In the genomic region with DNA sequence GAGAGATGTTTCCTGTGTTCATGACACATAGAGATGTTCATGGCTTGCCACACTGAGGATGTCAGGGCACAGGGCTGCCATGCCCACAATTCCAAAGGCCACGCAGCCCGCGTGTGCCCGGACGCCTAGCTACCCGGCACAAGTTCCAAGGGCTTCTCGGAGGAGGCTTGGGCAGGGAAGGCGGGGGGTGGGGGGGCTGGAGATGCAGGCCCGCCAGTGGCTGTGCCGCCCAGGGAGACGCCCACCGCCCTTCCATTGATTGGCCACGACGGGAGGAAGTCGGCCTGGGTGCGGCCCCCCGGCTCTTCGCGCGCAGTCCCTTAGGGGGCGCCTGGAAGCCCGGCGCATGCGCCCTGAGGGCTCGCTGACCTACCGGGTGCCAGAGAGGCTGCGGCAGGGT, we compare ENCODE assay signal across 21 cellular contexts. TPM values are rescaled to one million over a fixed set of nuclear protein-coding genes. Genes with fewer than 3 reads are reported as not detected.
"Had no signal": no experiment of that assay in that cellular context is flagged by ENCODE, and none has a peak within 500 bp of the region (broad histone marks: within the 10 kb centered on the region; RNA-seq: fewer than 3 reads in every experiment).

A gene with protein sequence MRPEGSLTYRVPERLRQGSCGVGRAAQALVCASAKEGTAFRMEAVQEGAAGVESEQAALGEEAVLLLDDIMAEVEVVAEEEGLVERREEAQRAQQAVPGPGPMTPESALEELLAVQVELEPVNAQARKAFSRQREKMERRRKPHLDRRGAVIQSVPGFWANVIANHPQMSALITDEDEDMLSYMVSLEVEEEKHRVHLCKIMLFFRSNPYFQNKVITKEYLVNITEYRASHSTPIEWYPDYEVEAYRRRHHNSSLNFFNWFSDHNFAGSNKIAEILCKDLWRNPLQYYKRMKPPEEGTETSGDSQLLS (plus strand): TSS at position 301 of the 400 bp plus-strand sequence. CDS start 46 bp downstream, at position 347.

RNA-seq across cellular contexts. Expression of the gene that starts here (rescaled TPM):
- total RNA-seq: activated naive CD4-positive, alpha-beta T cell treated with anti-CD3 and anti-CD28 coated beads for 36 hours; activated naive CD4-positive, alpha-beta T cell treated with anti-CD3 and anti-CD28 coated beads, Interleukin-2, amount 50 U/mL, for 72 hours; activated naive CD8-positive, alpha-beta T cell treated with anti-CD3 and anti-CD28 coated beads for 36 hours; activated naive CD8-positive, alpha-beta T cell treated with anti-CD3 and anti-CD28 coated beads, Interleukin-2, amount 10 ng/mL, durations not matched to agents 7 days and 5 days; activated T-cell treated with anti-CD3 and anti-CD28 coated beads, Interleukin-2, amount 50 U/mL, for 4 hours; activated T-cell treated with anti-CD3 and anti-CD28 coated beads, Interleukin-2, amount 50 U/mL, for 72 hours; activated T-helper 1 cell treated with anti-CD3 and anti-CD28 coated beads, Interleukin-12 subunit alpha, Interleukin-12 subunit beta, Interleukin-2, Interleukin-4 antibody, amounts not matched to agents 30 ng/mL and 10 ng/mL and 1 ng/mL, durations not matched to agents 14 hours and 24 hours and 36 hours; activated T-helper 17 cell treated with anti-CD3 and anti-CD28 coated beads, Interleukin-2, amount 50 U/mL, for 72 hours; activated T-helper 2 cell treated with anti-CD3 and anti-CD28 coated beads, Interferon-gamma antibody, Interleukin-2, Interleukin-4, amounts not matched to agents 10 μg/mL and 5 μg/mL and 100 μg/mL, durations not matched to agents 14 hours and 24 hours and 36 hours; adrenal gland; aorta; ascending aorta; astrocyte; body of pancreas; breast epithelium; bronchial epithelial cell; cardiac muscle cell; cardiac septum; cerebellum; chondrocyte had no signal
- polyA plus RNA-seq: adipose tissue, adrenal gland, aorta, cardiac muscle cell had no signal
